In the genomic region with DNA sequence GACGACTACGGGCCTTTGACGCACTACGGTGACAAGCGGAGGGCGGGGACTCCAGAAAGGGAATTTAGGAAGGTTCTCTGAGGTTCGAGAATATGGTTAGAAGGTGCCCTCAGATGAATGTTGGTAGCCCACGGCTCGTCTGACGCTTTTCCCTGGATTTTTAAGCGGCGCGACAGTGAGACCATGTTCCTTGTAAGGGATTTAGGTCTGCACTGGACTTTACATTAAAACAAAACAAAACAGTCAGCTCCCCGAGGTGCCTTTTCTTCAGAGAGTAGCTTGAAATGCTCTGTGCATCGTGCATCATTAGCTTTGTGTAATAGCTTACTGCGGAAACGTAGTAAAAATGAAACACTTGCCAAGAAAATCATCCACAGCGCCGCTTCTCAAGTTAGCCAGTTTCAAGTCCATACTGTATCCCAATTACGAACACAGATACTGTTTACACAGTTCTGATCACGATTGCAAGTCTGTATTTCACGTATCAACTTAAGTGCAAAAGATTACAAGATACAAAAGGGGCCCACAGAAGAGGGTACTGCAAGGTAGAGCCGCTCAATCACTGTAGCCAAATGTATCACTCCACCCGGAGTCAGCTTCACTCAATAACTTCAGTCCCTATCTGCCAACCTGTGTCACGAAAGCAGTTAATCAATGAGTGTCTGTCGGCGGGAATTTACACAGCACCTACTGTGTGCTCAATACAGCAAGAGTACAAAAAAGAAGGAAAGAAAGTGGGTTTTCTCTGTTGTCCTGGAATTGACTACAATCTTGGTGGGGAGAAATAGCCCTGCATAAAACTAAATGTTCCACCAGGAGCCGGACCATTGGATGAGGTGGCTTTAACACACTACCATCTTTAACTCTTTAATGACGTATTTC, we compare ENCODE assay signal across 2 cellular contexts.
TF ChIP-seq lines count a peak whose summit lies in the region.

No MANE protein-coding gene starts in this region.

TF ChIP-seq in K562, 482 proteins besides CTCF, POLR2A, EP300 and RAD21 (continued from another document and continues in another):
- TF ChIP-seq, protein P1, sequence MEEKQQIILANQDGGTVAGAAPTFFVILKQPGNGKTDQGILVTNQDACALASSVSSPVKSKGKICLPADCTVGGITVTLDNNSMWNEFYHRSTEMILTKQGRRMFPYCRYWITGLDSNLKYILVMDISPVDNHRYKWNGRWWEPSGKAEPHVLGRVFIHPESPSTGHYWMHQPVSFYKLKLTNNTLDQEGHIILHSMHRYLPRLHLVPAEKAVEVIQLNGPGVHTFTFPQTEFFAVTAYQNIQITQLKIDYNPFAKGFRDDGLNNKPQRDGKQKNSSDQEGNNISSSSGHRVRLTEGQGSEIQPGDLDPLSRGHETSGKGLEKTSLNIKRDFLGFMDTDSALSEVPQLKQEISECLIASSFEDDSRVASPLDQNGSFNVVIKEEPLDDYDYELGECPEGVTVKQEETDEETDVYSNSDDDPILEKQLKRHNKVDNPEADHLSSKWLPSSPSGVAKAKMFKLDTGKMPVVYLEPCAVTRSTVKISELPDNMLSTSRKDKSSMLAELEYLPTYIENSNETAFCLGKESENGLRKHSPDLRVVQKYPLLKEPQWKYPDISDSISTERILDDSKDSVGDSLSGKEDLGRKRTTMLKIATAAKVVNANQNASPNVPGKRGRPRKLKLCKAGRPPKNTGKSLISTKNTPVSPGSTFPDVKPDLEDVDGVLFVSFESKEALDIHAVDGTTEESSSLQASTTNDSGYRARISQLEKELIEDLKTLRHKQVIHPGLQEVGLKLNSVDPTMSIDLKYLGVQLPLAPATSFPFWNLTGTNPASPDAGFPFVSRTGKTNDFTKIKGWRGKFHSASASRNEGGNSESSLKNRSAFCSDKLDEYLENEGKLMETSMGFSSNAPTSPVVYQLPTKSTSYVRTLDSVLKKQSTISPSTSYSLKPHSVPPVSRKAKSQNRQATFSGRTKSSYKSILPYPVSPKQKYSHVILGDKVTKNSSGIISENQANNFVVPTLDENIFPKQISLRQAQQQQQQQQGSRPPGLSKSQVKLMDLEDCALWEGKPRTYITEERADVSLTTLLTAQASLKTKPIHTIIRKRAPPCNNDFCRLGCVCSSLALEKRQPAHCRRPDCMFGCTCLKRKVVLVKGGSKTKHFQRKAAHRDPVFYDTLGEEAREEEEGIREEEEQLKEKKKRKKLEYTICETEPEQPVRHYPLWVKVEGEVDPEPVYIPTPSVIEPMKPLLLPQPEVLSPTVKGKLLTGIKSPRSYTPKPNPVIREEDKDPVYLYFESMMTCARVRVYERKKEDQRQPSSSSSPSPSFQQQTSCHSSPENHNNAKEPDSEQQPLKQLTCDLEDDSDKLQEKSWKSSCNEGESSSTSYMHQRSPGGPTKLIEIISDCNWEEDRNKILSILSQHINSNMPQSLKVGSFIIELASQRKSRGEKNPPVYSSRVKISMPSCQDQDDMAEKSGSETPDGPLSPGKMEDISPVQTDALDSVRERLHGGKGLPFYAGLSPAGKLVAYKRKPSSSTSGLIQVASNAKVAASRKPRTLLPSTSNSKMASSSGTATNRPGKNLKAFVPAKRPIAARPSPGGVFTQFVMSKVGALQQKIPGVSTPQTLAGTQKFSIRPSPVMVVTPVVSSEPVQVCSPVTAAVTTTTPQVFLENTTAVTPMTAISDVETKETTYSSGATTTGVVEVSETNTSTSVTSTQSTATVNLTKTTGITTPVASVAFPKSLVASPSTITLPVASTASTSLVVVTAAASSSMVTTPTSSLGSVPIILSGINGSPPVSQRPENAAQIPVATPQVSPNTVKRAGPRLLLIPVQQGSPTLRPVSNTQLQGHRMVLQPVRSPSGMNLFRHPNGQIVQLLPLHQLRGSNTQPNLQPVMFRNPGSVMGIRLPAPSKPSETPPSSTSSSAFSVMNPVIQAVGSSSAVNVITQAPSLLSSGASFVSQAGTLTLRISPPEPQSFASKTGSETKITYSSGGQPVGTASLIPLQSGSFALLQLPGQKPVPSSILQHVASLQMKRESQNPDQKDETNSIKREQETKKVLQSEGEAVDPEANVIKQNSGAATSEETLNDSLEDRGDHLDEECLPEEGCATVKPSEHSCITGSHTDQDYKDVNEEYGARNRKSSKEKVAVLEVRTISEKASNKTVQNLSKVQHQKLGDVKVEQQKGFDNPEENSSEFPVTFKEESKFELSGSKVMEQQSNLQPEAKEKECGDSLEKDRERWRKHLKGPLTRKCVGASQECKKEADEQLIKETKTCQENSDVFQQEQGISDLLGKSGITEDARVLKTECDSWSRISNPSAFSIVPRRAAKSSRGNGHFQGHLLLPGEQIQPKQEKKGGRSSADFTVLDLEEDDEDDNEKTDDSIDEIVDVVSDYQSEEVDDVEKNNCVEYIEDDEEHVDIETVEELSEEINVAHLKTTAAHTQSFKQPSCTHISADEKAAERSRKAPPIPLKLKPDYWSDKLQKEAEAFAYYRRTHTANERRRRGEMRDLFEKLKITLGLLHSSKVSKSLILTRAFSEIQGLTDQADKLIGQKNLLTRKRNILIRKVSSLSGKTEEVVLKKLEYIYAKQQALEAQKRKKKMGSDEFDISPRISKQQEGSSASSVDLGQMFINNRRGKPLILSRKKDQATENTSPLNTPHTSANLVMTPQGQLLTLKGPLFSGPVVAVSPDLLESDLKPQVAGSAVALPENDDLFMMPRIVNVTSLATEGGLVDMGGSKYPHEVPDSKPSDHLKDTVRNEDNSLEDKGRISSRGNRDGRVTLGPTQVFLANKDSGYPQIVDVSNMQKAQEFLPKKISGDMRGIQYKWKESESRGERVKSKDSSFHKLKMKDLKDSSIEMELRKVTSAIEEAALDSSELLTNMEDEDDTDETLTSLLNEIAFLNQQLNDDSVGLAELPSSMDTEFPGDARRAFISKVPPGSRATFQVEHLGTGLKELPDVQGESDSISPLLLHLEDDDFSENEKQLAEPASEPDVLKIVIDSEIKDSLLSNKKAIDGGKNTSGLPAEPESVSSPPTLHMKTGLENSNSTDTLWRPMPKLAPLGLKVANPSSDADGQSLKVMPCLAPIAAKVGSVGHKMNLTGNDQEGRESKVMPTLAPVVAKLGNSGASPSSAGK (IDR thresholded peaks at IDR 0.05) = 0 out of 2 replicates have a peak, but pooled peaks have one; percentile 40
- TF ChIP-seq RNF2 (IDR thresholded peaks at IDR 0.05) (no peak), ETV6 (IDR thresholded peaks at IDR 0.05; ENCODE audit: borderline replicate concordance in 1 of 2, low read depth in 2 of 2, low read length in 1 of 2) (no peak), ETV6 (CRISPR knock-in tag; IDR thresholded peaks at IDR 0.05; ENCODE audit: borderline replicate concordance) (no peak), EP400 (IDR thresholded peaks at IDR 0.05) (no peak), ZNF24 (IDR thresholded peaks at IDR 0.05) (no peak), MCM5 (IDR thresholded peaks at IDR 0.05; ENCODE audit: low read depth) (no peak), CSDE1 (IDR thresholded peaks at IDR 0.05) (no peak), SLC30A9 (CRISPR knock-in tag; IDR thresholded peaks at IDR 0.05) (no peak), XRCC5 (IDR thresholded peaks at IDR 0.05; ENCODE audit: low read depth, low read length) (no peak), DNMT1 (IDR thresholded peaks at IDR 0.05) (no peak), ZNF253 (CRISPR knock-in tag; conservative IDR thresholded peaks at IDR 0.05) (no peak), RFX1 (IDR thresholded peaks at IDR 0.05) (no peak), ZKSCAN8 (CRISPR knock-in tag; IDR thresholded peaks at IDR 0.05) (no peak), FOXJ2 (tag; IDR thresholded peaks at IDR 0.05) (no peak), FUS (optimal IDR thresholded peaks at IDR 0.05; ENCODE audit: low read depth, low read length) (no peak), SIRT6 (IDR thresholded peaks at IDR 0.05; ENCODE audit: low read depth, low read length) (no peak), ZNF695 (CRISPR knock-in tag; IDR thresholded peaks at IDR 0.05) (no peak), GTF2F1 (IDR thresholded peaks at IDR 0.05; ENCODE audit: low read depth, low read length) (no peak)

TF ChIP-seq in HepG2, 621 proteins besides CTCF, POLR2A, EP300 and RAD21 (continued from another document and continues in another):
- TF ChIP-seq, protein P2, sequence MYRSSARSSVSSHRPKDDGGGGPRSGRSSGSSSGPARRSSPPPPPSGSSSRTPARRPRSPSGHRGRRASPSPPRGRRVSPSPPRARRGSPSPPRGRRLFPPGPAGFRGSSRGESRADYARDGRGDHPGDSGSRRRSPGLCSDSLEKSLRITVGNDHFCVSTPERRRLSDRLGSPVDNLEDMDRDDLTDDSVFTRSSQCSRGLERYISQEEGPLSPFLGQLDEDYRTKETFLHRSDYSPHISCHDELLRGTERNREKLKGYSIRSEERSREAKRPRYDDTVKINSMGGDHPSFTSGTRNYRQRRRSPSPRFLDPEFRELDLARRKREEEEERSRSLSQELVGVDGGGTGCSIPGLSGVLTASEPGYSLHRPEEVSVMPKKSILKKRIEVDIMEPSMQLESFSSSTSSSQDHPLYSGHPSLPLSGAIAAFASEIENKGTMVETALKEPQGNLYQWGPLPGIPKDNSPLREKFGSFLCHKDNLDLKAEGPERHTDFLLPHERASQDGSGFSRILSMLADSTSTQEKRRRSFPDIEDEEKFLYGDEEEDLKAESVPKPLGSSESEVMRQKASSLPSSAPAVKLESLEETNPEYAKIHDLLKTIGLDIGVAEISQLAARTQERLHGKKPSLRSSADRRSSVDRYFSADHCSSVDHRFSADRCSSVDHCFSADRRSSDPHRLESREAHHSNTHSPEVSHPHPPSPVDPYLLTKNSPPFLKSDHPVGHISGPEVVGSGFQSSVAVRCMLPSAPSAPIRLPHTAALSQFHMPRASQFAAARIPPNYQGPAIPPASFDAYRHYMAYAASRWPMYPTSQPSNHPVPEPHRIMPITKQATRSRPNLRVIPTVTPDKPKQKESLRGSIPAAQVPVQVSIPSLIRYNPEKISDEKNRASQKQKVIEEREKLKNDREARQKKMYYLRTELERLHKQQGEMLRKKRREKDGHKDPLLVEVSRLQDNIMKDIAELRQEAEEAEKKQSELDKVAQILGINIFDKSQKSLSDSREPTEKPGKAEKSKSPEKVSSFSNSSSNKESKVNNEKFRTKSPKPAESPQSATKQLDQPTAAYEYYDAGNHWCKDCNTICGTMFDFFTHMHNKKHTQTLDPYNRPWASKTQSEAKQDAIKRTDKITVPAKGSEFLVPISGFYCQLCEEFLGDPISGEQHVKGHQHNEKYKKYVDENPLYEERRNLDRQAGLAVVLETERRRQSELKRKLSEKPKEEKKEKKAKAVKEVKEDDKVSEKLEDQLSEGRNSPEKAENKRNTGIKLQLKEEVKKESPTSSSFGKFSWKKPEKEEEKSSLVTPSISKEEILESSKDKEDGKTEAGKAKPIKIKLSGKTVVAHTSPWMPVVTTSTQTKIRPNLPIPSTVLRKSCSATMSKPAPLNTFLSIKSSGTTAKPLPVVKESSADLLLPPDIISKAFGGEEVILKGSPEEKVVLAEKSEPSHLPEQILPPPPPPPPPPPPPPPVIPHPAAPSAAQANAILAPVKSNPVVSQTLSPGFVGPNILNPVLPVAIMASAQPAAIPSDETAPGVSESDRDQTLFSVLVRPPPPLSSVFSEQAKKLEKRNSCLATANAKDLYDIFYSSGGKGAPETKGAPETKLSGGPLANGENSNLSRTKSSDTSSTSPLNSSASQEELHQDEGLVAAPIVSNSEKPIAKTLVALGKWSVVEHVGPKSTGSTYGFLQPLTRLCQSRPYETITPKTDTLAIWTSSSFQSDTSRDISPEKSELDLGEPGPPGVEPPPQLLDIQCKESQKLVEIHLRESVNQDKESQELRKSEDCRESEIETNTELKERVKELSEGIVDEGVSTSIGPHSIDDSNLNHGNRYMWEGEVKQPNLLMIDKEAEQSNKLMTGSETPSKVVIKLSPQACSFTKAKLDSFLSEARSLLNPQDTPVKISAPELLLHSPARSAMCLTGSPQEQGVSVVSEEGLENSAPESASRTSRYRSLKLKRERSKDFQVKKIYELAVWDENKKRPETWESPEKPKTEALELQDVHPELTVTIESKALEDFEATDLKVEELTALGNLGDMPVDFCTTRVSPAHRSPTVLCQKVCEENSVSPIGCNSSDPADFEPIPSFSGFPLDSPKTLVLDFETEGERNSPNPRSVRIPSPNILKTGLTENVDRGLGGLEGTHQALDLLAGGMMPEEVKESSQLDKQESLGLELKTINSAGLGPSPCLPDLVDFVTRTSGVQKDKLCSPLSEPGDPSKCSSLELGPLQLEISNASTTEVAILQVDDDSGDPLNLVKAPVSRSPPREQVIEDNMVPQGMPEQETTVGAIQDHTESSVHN (CRISPR knock-in tag; IDR thresholded peaks at IDR 0.05) = no peak
- TF ChIP-seq KAT8 (CRISPR knock-in tag; IDR thresholded peaks at IDR 0.05) (0 out of 2 replicates have a peak, but pooled peaks have one; percentile 2), ATF1 (CRISPR knock-in tag; IDR thresholded peaks at IDR 0.05) (peak; percentile 69; the same call in 1 of the 2 replicates), FOXO1 (CRISPR knock-in tag; IDR thresholded peaks at IDR 0.05) (no peak), TOE1 (CRISPR knock-in tag; IDR thresholded peaks at IDR 0.05) (no peak), ZNF652 (CRISPR knock-in tag; IDR thresholded peaks at IDR 0.05; ENCODE audit: borderline replicate concordance, low read depth) (peak; percentile 56; the same call in 1 of the 2 replicates)
- TF ChIP-seq, protein P3, sequence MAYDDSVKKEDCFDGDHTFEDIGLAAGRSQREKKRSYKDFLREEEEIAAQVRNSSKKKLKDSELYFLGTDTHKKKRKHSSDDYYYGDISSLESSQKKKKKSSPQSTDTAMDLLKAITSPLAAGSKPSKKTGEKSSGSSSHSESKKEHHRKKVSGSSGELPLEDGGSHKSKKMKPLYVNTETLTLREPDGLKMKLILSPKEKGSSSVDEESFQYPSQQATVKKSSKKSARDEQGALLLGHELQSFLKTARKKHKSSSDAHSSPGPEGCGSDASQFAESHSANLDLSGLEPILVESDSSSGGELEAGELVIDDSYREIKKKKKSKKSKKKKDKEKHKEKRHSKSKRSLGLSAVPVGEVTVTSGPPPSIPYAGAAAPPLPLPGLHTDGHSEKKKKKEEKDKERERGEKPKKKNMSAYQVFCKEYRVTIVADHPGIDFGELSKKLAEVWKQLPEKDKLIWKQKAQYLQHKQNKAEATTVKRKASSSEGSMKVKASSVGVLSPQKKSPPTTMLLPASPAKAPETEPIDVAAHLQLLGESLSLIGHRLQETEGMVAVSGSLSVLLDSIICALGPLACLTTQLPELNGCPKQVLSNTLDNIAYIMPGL (CRISPR knock-in tag; IDR thresholded peaks at IDR 0.05; ENCODE audit: borderline replicate concordance in 1 of 2, low read depth in 1 of 2) = no peak
- TF ChIP-seq, protein P4, sequence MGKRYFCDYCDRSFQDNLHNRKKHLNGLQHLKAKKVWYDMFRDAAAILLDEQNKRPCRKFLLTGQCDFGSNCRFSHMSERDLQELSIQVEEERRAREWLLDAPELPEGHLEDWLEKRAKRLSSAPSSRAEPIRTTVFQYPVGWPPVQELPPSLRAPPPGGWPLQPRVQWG (CRISPR knock-in tag; IDR thresholded peaks at IDR 0.05; ENCODE audit: borderline replicate concordance, low read depth) = no peak
- TF ChIP-seq, protein P5, sequence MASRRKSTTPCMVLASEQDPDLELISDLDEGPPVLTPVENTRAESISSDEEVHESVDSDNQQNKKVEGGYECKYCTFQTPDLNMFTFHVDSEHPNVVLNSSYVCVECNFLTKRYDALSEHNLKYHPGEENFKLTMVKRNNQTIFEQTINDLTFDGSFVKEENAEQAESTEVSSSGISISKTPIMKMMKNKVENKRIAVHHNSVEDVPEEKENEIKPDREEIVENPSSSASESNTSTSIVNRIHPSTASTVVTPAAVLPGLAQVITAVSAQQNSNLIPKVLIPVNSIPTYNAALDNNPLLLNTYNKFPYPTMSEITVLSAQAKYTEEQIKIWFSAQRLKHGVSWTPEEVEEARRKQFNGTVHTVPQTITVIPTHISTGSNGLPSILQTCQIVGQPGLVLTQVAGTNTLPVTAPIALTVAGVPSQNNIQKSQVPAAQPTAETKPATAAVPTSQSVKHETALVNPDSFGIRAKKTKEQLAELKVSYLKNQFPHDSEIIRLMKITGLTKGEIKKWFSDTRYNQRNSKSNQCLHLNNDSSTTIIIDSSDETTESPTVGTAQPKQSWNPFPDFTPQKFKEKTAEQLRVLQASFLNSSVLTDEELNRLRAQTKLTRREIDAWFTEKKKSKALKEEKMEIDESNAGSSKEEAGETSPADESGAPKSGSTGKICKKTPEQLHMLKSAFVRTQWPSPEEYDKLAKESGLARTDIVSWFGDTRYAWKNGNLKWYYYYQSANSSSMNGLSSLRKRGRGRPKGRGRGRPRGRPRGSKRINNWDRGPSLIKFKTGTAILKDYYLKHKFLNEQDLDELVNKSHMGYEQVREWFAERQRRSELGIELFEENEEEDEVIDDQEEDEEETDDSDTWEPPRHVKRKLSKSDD (CRISPR knock-in tag; IDR thresholded peaks at IDR 0.05; ENCODE audit: low read depth) = 0 out of 2 replicates have a peak, but pooled peaks have one; percentile 12
